Comparison of ENCODE assay signal across 1 cellular context in genomic region chr17:17479209-17479608, GRCh38.
TF ChIP-seq lines count a peak whose summit lies in the region.

No MANE protein-coding gene starts in this region.

TF ChIP-seq in HepG2, 621 proteins besides CTCF, POLR2A, EP300 and RAD21:
- TF ChIP-seq ZNF512B (CRISPR knock-in tag; IDR thresholded peaks at IDR 0.05; ENCODE audit: borderline replicate concordance) (no peak), ZBTB21 (CRISPR knock-in tag; IDR thresholded peaks at IDR 0.05) (0 out of 2 replicates have a peak, but pooled peaks have one; percentile 42), MED1 (CRISPR knock-in tag; IDR thresholded peaks at IDR 0.05) (peak; percentile 17; the same call in 1 of the 2 replicates), MAFK (conservative IDR thresholded peaks at IDR 0.05 in 1 of 2, IDR thresholded peaks at IDR 0.05 in 1 of 2; ENCODE audit: low read length in 2 of 2) (peak; percentile 26 to 50; a peak in 2 of 4 replicates), ARID5B (CRISPR knock-in tag; IDR thresholded peaks at IDR 0.05) (peak; percentile 23; the same call in 1 of the 2 replicates), FOXA3 (CRISPR knock-in tag; IDR thresholded peaks at IDR 0.05) (0 out of 2 replicates have a peak, but pooled peaks have one; percentile 8), MAFF (IDR thresholded peaks at IDR 0.05; ENCODE audit: low read depth, low read length) (peak; percentile 28; the same call in 1 of the 2 replicates), RNF219 (CRISPR knock-in tag; IDR thresholded peaks at IDR 0.05) (no peak), CEBPB (IDR thresholded peaks at IDR 0.05; ENCODE audit: borderline replicate concordance, low read depth, low read length) (0 out of 2 replicates have a peak, but pooled peaks have one; percentile 30)
